17 cellular contexts compared by ENCODE assay signal in genomic region chr7:31464601-31465000, GRCh38. TPM values are rescaled to one million over a fixed set of nuclear protein-coding genes. Genes with fewer than 3 reads are reported as not detected.
"Had no signal": no experiment of that assay in that cellular context is flagged by ENCODE, and none has a peak within 500 bp of the region (broad histone marks: within the 10 kb centered on the region; RNA-seq: fewer than 3 reads in every experiment).

No MANE protein-coding gene starts in this region.

- H3K9me3 Mint-ChIP-seq: nephron; T-helper 2 cell treated with Interferon-gamma antibody and Interleukin-4, amounts not matched to agents 5 μg/mL and 100 μg/mL, for 36 hours had no signal

- H3K4me1 ChIP-seq: right atrium auricular region, transverse colon had no signal

- H3K27ac ChIP-seq: cardiac muscle cell, dorsolateral prefrontal cortex, right atrium auricular region, transverse colon had no signal

- H3K27ac Mint-ChIP-seq: nephron; T-helper 2 cell treated with Interferon-gamma antibody and Interleukin-4, amounts not matched to agents 5 μg/mL and 100 μg/mL, for 36 hours had no signal

- H3K36me3 ChIP-seq: cardiac muscle cell, right atrium auricular region, transverse colon had no signal

- DNase-seq: activated naive CD4-positive, alpha-beta T cell treated with anti-CD3 and anti-CD28 coated beads, Interleukin-2, amount 50 U/mL, for 16 hours; activated T-cell treated with anti-CD3 and anti-CD28 coated beads for 4 hours; dorsolateral prefrontal cortex; hippocampal formation; occipital lobe; small intestine; stimulated activated CD4-positive, alpha-beta T cell treated with anti-CD3 and anti-CD28 coated beads, Interleukin-4, amount 100 ng/mL, for 4 hours; stimulated activated CD8-positive, alpha-beta memory T cell treated with anti-CD3 and anti-CD28 coated beads, Interleukin-4, amount 100 ng/mL, for 48 hours; stimulated activated naive CD4-positive, alpha-beta T cell treated with Interleukin-2 at 50 U/mL for 16 hours; transverse colon had no signal

- H3K4me3 Mint-ChIP-seq: nephron; T-helper 2 cell treated with Interferon-gamma antibody and Interleukin-4, amounts not matched to agents 5 μg/mL and 100 μg/mL, for 36 hours had no signal

- ATAC-seq: activated CD4-positive, CD25-positive, alpha-beta regulatory T cell treated with anti-CD3 and anti-CD28 coated beads, Interleukin-2, amount 50 U/mL, for 24 hours had no signal

- H3K9me3 ChIP-seq: right atrium auricular region, transverse colon had no signal

- H3K4me1 Mint-ChIP-seq: nephron had no signal

- H3K4me3 ChIP-seq: cardiac muscle cell, dorsolateral prefrontal cortex, right atrium auricular region, transverse colon had no signal

- H3K27me3 ChIP-seq: cardiac muscle cell, right atrium auricular region, transverse colon had no signal

RNA-seq across cellular contexts. Expression of gene ITPRID1, which starts 49.3 kb away (rescaled TPM):
- total RNA-seq: astrocyte, cardiac muscle cell, posterior vena cava, right atrium auricular region had no signal
